In genomic region chr20:5119435-5120188, GRCh38 we compare ENCODE assay signal across 1 cellular context.
A peak's percentile ranks its signal among the peaks of the same experiment; 100 is the strongest.
TF ChIP-seq lines count a peak whose summit lies in the region.

Gene PCNA, minus strand, starts transcription at chr20:5119958. Its CDS starts 160 bp downstream, at chr20:5119798.

TF ChIP-seq in HepG2, 621 proteins besides CTCF, POLR2A, EP300 and RAD21 (continued from another document and continues in another):
- TF ChIP-seq ZNF362 (CRISPR knock-in tag; IDR thresholded peaks at IDR 0.05; ENCODE audit: borderline replicate concordance) = peak; percentile 75
- TF ChIP-seq ZNF407 (CRISPR knock-in tag; IDR thresholded peaks at IDR 0.05; ENCODE audit: not compliant biosample characterization) = peak; percentile 97
- TF ChIP-seq ZNF512 (CRISPR knock-in tag; IDR thresholded peaks at IDR 0.05) = no peak
- TF ChIP-seq NR2F1 (CRISPR knock-in tag; IDR thresholded peaks at IDR 0.05) = peak in 1 of 2 experiments; percentile 27; a peak in 1 of 4 replicates
- peak; percentile 84 for TF ChIP-seq ZNF205 (CRISPR knock-in tag; IDR thresholded peaks at IDR 0.05)
- peak; percentile 99 for TF ChIP-seq SNAPC2 (CRISPR knock-in tag; IDR thresholded peaks at IDR 0.05)
- no peak; the same call in 1 of the 2 replicates for TF ChIP-seq SNAPC5 (CRISPR knock-in tag; IDR thresholded peaks at IDR 0.05; ENCODE audit: borderline replicate concordance)
- TF ChIP-seq ZNF512B (CRISPR knock-in tag; IDR thresholded peaks at IDR 0.05; ENCODE audit: borderline replicate concordance) = peak; percentile 55; the same call in 1 of the 2 replicates
- peak; percentile 88 for TF ChIP-seq SPEN (CRISPR knock-in tag; IDR thresholded peaks at IDR 0.05; ENCODE audit: low read depth)
- TF ChIP-seq PBX2 (CRISPR knock-in tag; IDR thresholded peaks at IDR 0.05) = no peak
- TF ChIP-seq MNT (IDR thresholded peaks at IDR 0.05) = peak; percentile 73
- peak; percentile 99 for TF ChIP-seq ZNF280D (CRISPR knock-in tag; IDR thresholded peaks at IDR 0.05)
- TF ChIP-seq ZNF770 (CRISPR knock-in tag; IDR thresholded peaks at IDR 0.05) = peak; percentile 4
- TF ChIP-seq SIN3B (IDR thresholded peaks at IDR 0.05; ENCODE audit: low read length) = no peak; the same call in 1 of the 2 replicates
- TF ChIP-seq ZNF331 (CRISPR knock-in tag; IDR thresholded peaks at IDR 0.05) = peak; percentile 81; the same call in 1 of the 2 replicates
- TF ChIP-seq RFXAP (CRISPR knock-in tag; IDR thresholded peaks at IDR 0.05; ENCODE audit: borderline replicate concordance) = peak; percentile 97
- no peak for TF ChIP-seq LRRFIP1 (CRISPR knock-in tag; conservative IDR thresholded peaks at IDR 0.05)
- peak; percentile 96 for TF ChIP-seq CAMTA2 (CRISPR knock-in tag; IDR thresholded peaks at IDR 0.05; ENCODE audit: borderline replicate concordance)
- peak; percentile 99 for TF ChIP-seq ZNF430 (CRISPR knock-in tag; IDR thresholded peaks at IDR 0.05)
- TF ChIP-seq ZNF20 (CRISPR knock-in tag; IDR thresholded peaks at IDR 0.05) = peak; percentile 77; the same call in 1 of the 2 replicates
- TF ChIP-seq LCORL (IDR thresholded peaks at IDR 0.05) = no peak
- peak; percentile 87 for TF ChIP-seq LCORL (CRISPR knock-in tag; IDR thresholded peaks at IDR 0.05)
- TF ChIP-seq ZNF282 (IDR thresholded peaks at IDR 0.05; ENCODE audit: partially characterized antibody) = no peak
- no peak for TF ChIP-seq CEBPB (IDR thresholded peaks at IDR 0.05; ENCODE audit: borderline replicate concordance, low read depth, low read length)
- TF ChIP-seq ZNF337 (CRISPR knock-in tag; IDR thresholded peaks at IDR 0.05; ENCODE audit: borderline replicate concordance, low read depth) = peak; percentile 97
